ENCODE assay signal across 1 cellular context in genomic region chrX:11648705-11649519, GRCh38.
TF ChIP-seq lines count a peak whose summit lies in the region.

No MANE protein-coding gene starts in this region.

TF ChIP-seq in SK-N-SH, 30 proteins besides CTCF, POLR2A, EP300 and RAD21:
- TF ChIP-seq GABPA (IDR thresholded peaks at IDR 0.05; ENCODE audit: low read depth), result no peak
